In genomic region chr9:136466155-136466541, GRCh38 we compare ENCODE assay signal across 18 cellular contexts. TPM values are rescaled to one million over a fixed set of nuclear protein-coding genes. Genes with fewer than 3 reads are reported as not detected.
A peak's percentile ranks its signal among the peaks of the same experiment; 100 is the strongest.
DNase-seq lines count a peak whose midpoint lies in the region; ATAC-seq, FAIRE-seq and TF ChIP-seq lines count a peak whose summit lies in the region.
"Had no signal": no experiment of that assay in that cellular context is flagged by ENCODE, and none has a peak within 500 bp of the region (broad histone marks: within the 10 kb centered on the region; RNA-seq: fewer than 3 reads in every experiment).

No MANE protein-coding gene starts in this region.

- H3K4me1 Mint-ChIP-seq in stimulated activated naive B cell treated with anti-CD40 and anti-IgM and Interleukin-4, amounts not matched to agents 10 μg/mL and 1 μg/mL and 100 μg/mL, for 72 hours, result no peaks in the 10 kb centered on the region
- H3K4me1 Mint-ChIP-seq: CD4-positive, alpha-beta memory T cell; GM23338; H9 had no signal

- H2AFZ ChIP-seq in HepG2 (ENCODE audit: low read length) (no peak overlapping the region), GM12878 (ENCODE audit: control insufficient read depth, low read depth, low read length) (no peak overlapping the region)
- H2AFZ ChIP-seq: GM23338 had no signal

- H3K27me3 ChIP-seq in HepG2 (ENCODE audit: control insufficient read depth in 1 of 2, insufficient read depth in 2 of 2, low read length in 2 of 2), result no peaks in the 10 kb centered on the region
- H3K27me3 ChIP-seq in right lobe of liver, result no peaks in the 10 kb centered on the region
- no peaks in the 10 kb centered on the region for H3K27me3 ChIP-seq in GM12878 (replicated peaks in 1 of 2; ENCODE audit: control insufficient read depth in 2 of 2, insufficient read depth in 2 of 2, low read length in 1 of 2)

- WGBS in HepG2 (ENCODE audit: low lambda C conversion rate), result 99% methylated on average over 30 of the region's 30 CpGs
- WGBS in right lobe of liver (ENCODE audit: insufficient coverage, low coverage, low lambda C conversion rate, missing lambda C conversion rate), result 94% methylated on average over 9 of the region's 30 CpGs
- 95% methylated on average over 30 of the region's 30 CpGs for WGBS in GM12878 (ENCODE audit: insufficient coverage, insufficient replicate concordance, low lambda C conversion rate, missing lambda C conversion rate)

- H3K4me2 ChIP-seq in HepG2 (ENCODE audit: low read depth, low read length) (no peak overlapping the region), GM12878 (ENCODE audit: control insufficient read depth, insufficient read depth) (no peak overlapping the region)
- H3K4me2 ChIP-seq: GM23338 had no signal

- H3K27me3 Mint-ChIP-seq in stimulated activated naive B cell treated with anti-CD40 and anti-IgM and Interleukin-4, amounts not matched to agents 10 μg/mL and 1 μg/mL and 100 μg/mL, for 72 hours, result no peaks in the 10 kb centered on the region
- H3K27me3 Mint-ChIP-seq: CD4-positive, alpha-beta memory T cell had no signal

- in situ Hi-C loops in HepG2 (cut with HindIII; ENCODE audit: extremely low pct_ligation_motif_present, low pct_unique_long_range_greater_than_20kb) (no loop called here), GM12878 (cut with MboI) (no loop called here)

- no peak for DNase-seq in HepG2 (ENCODE audit: low spot score)
- DNase-seq in right lobe of liver, result no peak
- no peak for DNase-seq in GM12878 (ENCODE audit: low read depth, low spot score)
- no peak for DNase-seq in stimulated activated naive B cell treated with anti-CD40 and anti-IgM and Interleukin-4, amounts not matched to agents 10 μg/mL and 1 μg/mL and 100 μg/mL, for 72 hours
- no peak for DNase-seq in superior temporal gyrus (ENCODE audit: extremely low spot score)
- DNase-seq: C1 segment of cervical spinal cord, Calu3, COR-L47, DMS53, DMS79 treated with DMSO at 0.1 percent for 48 hours, GF-D8, H9 had no signal

- H3K4me1 ChIP-seq in HepG2 (ENCODE audit: insufficient read depth, low read length) (no peaks in the 10 kb centered on the region), right lobe of liver (no peaks in the 10 kb centered on the region), GM12878 (ENCODE audit: control insufficient read depth, insufficient read depth, low read length) (no peaks in the 10 kb centered on the region)

- no peak for TF ChIP-seq EP300 in HepG2 (IDR thresholded peaks at IDR 0.05; ENCODE audit: low read depth in 2 of 2, low read length in 2 of 2)
- no peak for TF ChIP-seq EP300 in HepG2 (CRISPR knock-in tag; IDR thresholded peaks at IDR 0.05; ENCODE audit: borderline replicate concordance)
- TF ChIP-seq EP300 in GM12878 (IDR thresholded peaks at IDR 0.05; ENCODE audit: borderline replicate concordance in 1 of 2, control insufficient read depth in 1 of 2, low read depth in 2 of 2, low read length in 2 of 2), result no peak

- TF ChIP-seq RAD21 in HepG2 (CRISPR knock-in tag; IDR thresholded peaks at IDR 0.05) (no peak), GM12878 (IDR thresholded peaks at IDR 0.05; ENCODE audit: insufficient read depth, low read depth, low read length) (no peak)

- SMC1A ChIA-PET in GM12878 (lab: Charles Lee; ENCODE audit: uncharacterized antibody, unreplicated experiment), result no interaction called here

- no TSS peak for BruUV-seq in HepG2 (replicated peaks; lab: Mats Ljungman, UMichigan)
- no TSS peak for BruUV-seq in GM12878 (replicated peaks; lab: Mats Ljungman, UMichigan)

- FAIRE-seq in HepG2 (lab: Jason Lieb, UNC), result no peak
- no peak for FAIRE-seq in GM12878 (lab: Jason Lieb, UNC)
- FAIRE-seq: GM12892, GM19239 had no signal

- ATAC-seq in HepG2, result no peak
- no peak for ATAC-seq in right lobe of liver
- ATAC-seq in GM12878, result no peak
- ATAC-seq in stimulated activated naive B cell treated with anti-CD40 and anti-IgM and Interleukin-4, amounts not matched to agents 10 μg/mL and 1 μg/mL and 100 μg/mL, for 72 hours (replicated peaks), result no peak
- ATAC-seq in HG03039 (IDR thresholded peaks at IDR 0.05; ENCODE audit: unreplicated experiment), result no peak
- ATAC-seq: GM23338, HCT116 had no signal

- no peaks in the 10 kb centered on the region for H4K20me1 ChIP-seq in HepG2 (ENCODE audit: insufficient read depth, low read length)
- no peaks in the 10 kb centered on the region for H4K20me1 ChIP-seq in GM12878 (ENCODE audit: control insufficient read depth, insufficient read depth)

- no peak overlapping the region for H3K4me3 Mint-ChIP-seq in stimulated activated naive B cell treated with anti-CD40 and anti-IgM and Interleukin-4, amounts not matched to agents 10 μg/mL and 1 μg/mL and 100 μg/mL, for 72 hours
- H3K4me3 Mint-ChIP-seq: CD4-positive, alpha-beta memory T cell; GM23338; H9 had no signal

- H3K9ac ChIP-seq in HepG2 (ENCODE audit: insufficient read depth, low read depth, low read length) (no peak overlapping the region), GM12878 (ENCODE audit: control insufficient read depth, insufficient read depth, low read length) (no peak overlapping the region)

- peaks cover 38 to 62% of the 10 kb centered on the region in 2 donors for H3K36me3 Mint-ChIP-seq in stimulated activated naive B cell treated with anti-CD40 and anti-IgM and Interleukin-4, amounts not matched to agents 10 μg/mL and 1 μg/mL and 100 μg/mL, for 72 hours

- CTCF ChIA-PET in HepG2 (lab: Yijun Ruan, JAX; ENCODE audit: low intra/inter-chr PET ratio, low total read pairs), result no interaction called here
- CTCF ChIA-PET in GM12878 (lab: Yijun Ruan, JAX), result no interaction called here

- peak overlapping the region; percentile 9 for H3K27ac Mint-ChIP-seq in stimulated activated naive B cell treated with anti-CD40 and anti-IgM and Interleukin-4, amounts not matched to agents 10 μg/mL and 1 μg/mL and 100 μg/mL, for 72 hours
- H3K27ac Mint-ChIP-seq: CD4-positive, alpha-beta memory T cell; GM23338 had no signal

- H3K27ac ChIP-seq in HepG2 (ENCODE audit: extremely low read length, insufficient read depth, low read length) (no peak overlapping the region), right lobe of liver (no peak overlapping the region), GM12878 (ENCODE audit: control insufficient read depth, insufficient read depth) (no peak overlapping the region)

- no peaks in the 10 kb centered on the region for H3K79me2 ChIP-seq in HepG2 (ENCODE audit: insufficient read depth, low read length)
- no peaks in the 10 kb centered on the region for H3K79me2 ChIP-seq in GM12878 (ENCODE audit: control insufficient read depth, insufficient read depth, low read length)

- POLR2A ChIA-PET in HepG2 (lab: Yijun Ruan, JAX) (no interaction called here), GM12878 (lab: Charles Lee) (no interaction called here)

- RAD21 ChIA-PET in GM12878 (lab: Charles Lee; ENCODE audit: unreplicated experiment), result no interaction called here

- H3K9me3 Mint-ChIP-seq in stimulated activated naive B cell treated with anti-CD40 and anti-IgM and Interleukin-4, amounts not matched to agents 10 μg/mL and 1 μg/mL and 100 μg/mL, for 72 hours, result no peaks in the 10 kb centered on the region
- H3K9me3 Mint-ChIP-seq: GM23338, H9 had no signal

- H3K9me3 ChIP-seq in HepG2 (ENCODE audit: low read length) (no peaks in the 10 kb centered on the region), right lobe of liver (no peaks in the 10 kb centered on the region), GM12878 (replicated peaks; ENCODE audit: control insufficient read depth, insufficient read depth, low read length) (no peaks in the 10 kb centered on the region)

- TF ChIP-seq POLR2A in HepG2 (IDR thresholded peaks at IDR 0.05; ENCODE audit: insufficient read depth in 1 of 2, low read depth in 2 of 2, low read length in 2 of 2) (no peak), right lobe of liver (IDR thresholded peaks at IDR 0.05) (no peak), GM12878 (IDR thresholded peaks at IDR 0.05; ENCODE audit: low read depth, low read length) (peak; percentile 29; the same call in 1 of the 2 replicates)

- TF ChIP-seq CTCF in HepG2 (CRISPR knock-in tag; IDR thresholded peaks at IDR 0.05) (no peak), right lobe of liver (IDR thresholded peaks at IDR 0.05) (no peak), GM12878 (IDR thresholded peaks at IDR 0.05 in 2 of 3, conservative IDR thresholded peaks at IDR 0.05 in 1 of 3; ENCODE audit: control insufficient read depth in 2 of 3, extremely low read depth in 1 of 3, insufficient read depth in 1 of 3, low read depth in 3 of 3, low read length in 3 of 3) (no peak)

- H3K4me3 ChIP-seq in HepG2 (replicated peaks in 1 of 3; ENCODE audit: insufficient read depth in 1 of 3, low read depth in 2 of 3, low read length in 3 of 3) (no peak overlapping the region), right lobe of liver (no peak overlapping the region), GM12878 (no peak overlapping the region)
- H3K4me3 ChIP-seq: GM23338 had no signal

- intact Hi-C loops in HepG2 (cut with micrococcal nuclease; ENCODE audit: unreplicated experiment), result no loop called here
- intact Hi-C loops in right lobe of liver (cut with DNase I), result no loop called here
- intact Hi-C loops in GM12878 (cut with micrococcal nuclease; ENCODE audit: unreplicated experiment), result no loop called here

- H3K36me3 ChIP-seq in HepG2 (replicated peaks in 1 of 2; ENCODE audit: control insufficient read depth in 1 of 2, insufficient read depth in 2 of 2, low read length in 2 of 2) (peaks cover 55 to 94% of the 10 kb centered on the region in 2 experiments), right lobe of liver (peaks cover 21 to 98% (median 75%) of the 10 kb centered on the region in 4 donors), GM12878 (ENCODE audit: control insufficient read depth in 2 of 2, insufficient read depth in 2 of 2, low read length in 1 of 2) (peaks cover 37 to 38% of the 10 kb centered on the region in 2 experiments)

RNA-seq across cellular contexts. Expression of gene SEC16A, which starts 16.7 kb away (rescaled TPM):
- total RNA-seq in HepG2 (2016; rRNA removed; fragmentation: Illumina TruSeq; extraction: Trizol) (15.9 and 27.7 TPM in 2 replicates), right lobe of liver (100 to 1,000 TPM in 2 of 6 experiments, 10 to 100 TPM in 4; 46.9 to 108 (median 72.0) TPM), GM12878 (2014; rRNA removed) (14.7 and 17.6 TPM in 2 replicates), GM12878 (2014; rRNA removed; fragmentation: Illumina TruSeq; extraction: Trizol) (8.3 and 10.0 TPM in 2 replicates), GM12878 (2021) (52.6 and 59.1 TPM in 2 replicates)
- 3.9 TPM in 2 replicates for total RNA-seq in HepG2 (2016; cell fraction: cytosol; rRNA removed; fragmentation: Illumina TruSeq; extraction: Trizol; ENCODE audit: low read depth)
- total RNA-seq in HepG2 (2016; cell fraction: insoluble cytoplasmic fraction; rRNA removed; fragmentation: Illumina TruSeq; extraction: Trizol), result 15.7 and 21.0 TPM in 2 replicates
- 12.2 and 12.3 TPM in 2 replicates for total RNA-seq in HepG2 (2016; cell fraction: membrane; rRNA removed; fragmentation: Illumina TruSeq; extraction: Trizol)
- 25.4 and 28.9 TPM in 2 replicates for total RNA-seq in HepG2 (2016; cell fraction: nucleus; rRNA removed; fragmentation: Illumina TruSeq; extraction: Trizol)
- polyA plus RNA-seq in HepG2 (2011; rRNA removed) (17.9 and 18.9 TPM in 2 replicates), GM12878 (2011; rRNA removed) (7.3 and 9.9 TPM in 2 replicates), GM12878 (2014; fragmentation: Illumina TruSeq; extraction: Trizol) (26.5 and 36.0 TPM in 2 replicates), GM12878 (2014; fragmentation: Nextera tagmentation; extraction: Ambion mirVana) (10 to 100 TPM; 12.4 to 16.6 TPM), GM12878 (2014; rRNA removed) (25.9 and 28.0 TPM in 2 replicates), GM12878 (2016; fragmentation: Nextera tagmentation; extraction: Ambion mirVana) (10 to 100 TPM; 44.6 to 44.7 TPM)
- polyA plus RNA-seq in HepG2 (2011; cell fraction: cytosol; rRNA removed), result 12.7 and 13.2 TPM in 2 replicates
- 71.0 and 81.7 TPM in 2 replicates for polyA plus RNA-seq in HepG2 (2011; cell fraction: nucleus; rRNA removed)
- polyA plus RNA-seq in HepG2 (2012), result 26.1 and 28.5 TPM in 2 replicates
- polyA plus RNA-seq in HepG2 (2016; cell fraction: cytosol; fragmentation: Illumina TruSeq; extraction: Trizol; ENCODE audit: low read depth), result 2.6 and 3.4 TPM in 2 replicates
- 29.5 and 38.6 TPM in 2 replicates for polyA plus RNA-seq in HepG2 (2016; cell fraction: insoluble cytoplasmic fraction; fragmentation: Illumina TruSeq; extraction: Trizol; ENCODE audit: low read depth)
- 7.1 and 8.4 TPM in 2 replicates for polyA plus RNA-seq in HepG2 (2016; cell fraction: membrane; fragmentation: Illumina TruSeq; extraction: Trizol; ENCODE audit: low read depth)
- polyA plus RNA-seq in HepG2 (2016; cell fraction: nucleus; fragmentation: Illumina TruSeq; extraction: Trizol; ENCODE audit: insufficient read depth, low read depth), result 72.9 and 74.4 TPM in 2 replicates
- polyA minus RNA-seq in HepG2 (2011; rRNA and poly(A)+ RNA removed; ENCODE audit: low replicate concordance), result 29.0 and 33.5 TPM in 2 replicates
- 27.1 and 28.7 TPM in 2 replicates for polyA minus RNA-seq in HepG2 (2011; cell fraction: cytosol; rRNA and poly(A)+ RNA removed)
- 24.8 and 24.9 TPM in 2 replicates for polyA minus RNA-seq in HepG2 (2011; cell fraction: nucleus; rRNA and poly(A)+ RNA removed)
- 45.7 and 51.6 TPM in 2 replicates for total RNA-seq in GM12878 (2013; cell fraction: nucleolus; rRNA removed)
- polyA plus RNA-seq in GM12878 (2011; ENCODE audit: low read depth), result 36.4 TPM
- polyA plus RNA-seq in GM12878 (2011; cell fraction: cytosol; rRNA removed), result 12.3 and 18.3 TPM in 2 replicates
- 44.9 and 59.4 TPM in 2 replicates for polyA plus RNA-seq in GM12878 (2011; cell fraction: nucleus; rRNA removed)
- polyA plus RNA-seq in GM12878 (2012), result 40.1 and 41.6 TPM in 2 replicates
- polyA minus RNA-seq in GM12878 (2011; rRNA and poly(A)+ RNA removed), result 9.8 and 13.4 TPM in 2 replicates
- polyA minus RNA-seq in GM12878 (2011; cell fraction: cytosol; rRNA and poly(A)+ RNA removed), result 19.6 and 20.7 TPM in 2 replicates
- 11.8 and 19.4 TPM in 2 replicates for polyA minus RNA-seq in GM12878 (2011; cell fraction: nucleus; rRNA and poly(A)+ RNA removed)

RNA-seq across cellular contexts. Expression of gene INPP5E, which starts 26.5 kb away (rescaled TPM):
- 3.0 and 5.5 TPM in 2 replicates for total RNA-seq in HepG2 (2016; rRNA removed; fragmentation: Illumina TruSeq; extraction: Trizol)
- total RNA-seq in HepG2 (2016; cell fraction: cytosol; rRNA removed; fragmentation: Illumina TruSeq; extraction: Trizol; ENCODE audit: low read depth), result 0.91 and 1.3 TPM in 2 replicates
- total RNA-seq in HepG2 (2016; cell fraction: insoluble cytoplasmic fraction; rRNA removed; fragmentation: Illumina TruSeq; extraction: Trizol), result 2.7 and 5.4 TPM in 2 replicates
- 3.3 and 3.4 TPM in 2 replicates for total RNA-seq in HepG2 (2016; cell fraction: membrane; rRNA removed; fragmentation: Illumina TruSeq; extraction: Trizol)
- 5.6 and 6.0 TPM in 2 replicates for total RNA-seq in HepG2 (2016; cell fraction: nucleus; rRNA removed; fragmentation: Illumina TruSeq; extraction: Trizol)
- polyA plus RNA-seq in HepG2 (2011; rRNA removed), result 5.5 and 7.5 TPM in 2 replicates
- 3.2 and 4.1 TPM in 2 replicates for polyA plus RNA-seq in HepG2 (2011; cell fraction: cytosol; rRNA removed)
- polyA plus RNA-seq in HepG2 (2011; cell fraction: nucleus; rRNA removed), result 45.5 and 51.1 TPM in 2 replicates
- 3.7 and 5.4 TPM in 2 replicates for polyA plus RNA-seq in HepG2 (2012)
- polyA plus RNA-seq in HepG2 (2016; cell fraction: cytosol; fragmentation: Illumina TruSeq; extraction: Trizol; ENCODE audit: low read depth), result 0.89 and 1.0 TPM in 2 replicates
- polyA plus RNA-seq in HepG2 (2016; cell fraction: insoluble cytoplasmic fraction; fragmentation: Illumina TruSeq; extraction: Trizol; ENCODE audit: low read depth), result 4.0 and 5.3 TPM in 2 replicates
- 2.6 and 3.1 TPM in 2 replicates for polyA plus RNA-seq in HepG2 (2016; cell fraction: membrane; fragmentation: Illumina TruSeq; extraction: Trizol; ENCODE audit: low read depth)
- 22.1 and 22.8 TPM in 2 replicates for polyA plus RNA-seq in HepG2 (2016; cell fraction: nucleus; fragmentation: Illumina TruSeq; extraction: Trizol; ENCODE audit: insufficient read depth, low read depth)
- polyA minus RNA-seq in HepG2 (2011; rRNA and poly(A)+ RNA removed; ENCODE audit: low replicate concordance), result 5.4 and 5.9 TPM in 2 replicates
- 2.7 and 3.1 TPM in 2 replicates for polyA minus RNA-seq in HepG2 (2011; cell fraction: cytosol; rRNA and poly(A)+ RNA removed)
- 5.8 and 7.5 TPM in 2 replicates for polyA minus RNA-seq in HepG2 (2011; cell fraction: nucleus; rRNA and poly(A)+ RNA removed)
- 1 to 10 TPM; 5.9 to 7.6 (median 6.0) TPM for total RNA-seq in right lobe of liver
- total RNA-seq in GM12878 (2013; cell fraction: nucleolus; rRNA removed), result 32.3 and 36.3 TPM in 2 replicates
- 6.6 and 7.4 TPM in 2 replicates for total RNA-seq in GM12878 (2014; rRNA removed)
- total RNA-seq in GM12878 (2014; rRNA removed; fragmentation: Illumina TruSeq; extraction: Trizol), result 3.4 and 3.6 TPM in 2 replicates
- total RNA-seq in GM12878 (2021), result 13.0 and 15.6 TPM in 2 replicates
- 2.8 TPM for polyA plus RNA-seq in GM12878 (2011; ENCODE audit: low read depth)
- 4.6 and 7.1 TPM in 2 replicates for polyA plus RNA-seq in GM12878 (2011; rRNA removed)
- 8.6 and 10.4 TPM in 2 replicates for polyA plus RNA-seq in GM12878 (2011; cell fraction: cytosol; rRNA removed)
- 78.9 and 90.5 TPM in 2 replicates for polyA plus RNA-seq in GM12878 (2011; cell fraction: nucleus; rRNA removed)
- polyA plus RNA-seq in GM12878 (2012), result 8.4 and 9.5 TPM in 2 replicates
- polyA plus RNA-seq in GM12878 (2014; fragmentation: Illumina TruSeq; extraction: Trizol), result 2.1 and 3.4 TPM in 2 replicates
- 1 to 10 TPM in 1 of 2 experiments, under 1 TPM in 1; 0.24 to 1.2 TPM for polyA plus RNA-seq in GM12878 (2014; fragmentation: Nextera tagmentation; extraction: Ambion mirVana)
- polyA plus RNA-seq in GM12878 (2014; rRNA removed), result 14.8 and 16.0 TPM in 2 replicates
- 1 to 10 TPM; 4.7 to 5.9 TPM for polyA plus RNA-seq in GM12878 (2016; fragmentation: Nextera tagmentation; extraction: Ambion mirVana)
- polyA minus RNA-seq in GM12878 (2011; rRNA and poly(A)+ RNA removed), result 4.3 and 8.1 TPM in 2 replicates
- 4.1 and 4.8 TPM in 2 replicates for polyA minus RNA-seq in GM12878 (2011; cell fraction: cytosol; rRNA and poly(A)+ RNA removed)
- 10.2 and 17.1 TPM in 2 replicates for polyA minus RNA-seq in GM12878 (2011; cell fraction: nucleus; rRNA and poly(A)+ RNA removed)

RNA-seq across cellular contexts. Expression of gene PMPCA, which starts 55.7 kb away (rescaled TPM):
- 75.7 and 88.4 TPM in 2 replicates for total RNA-seq in HepG2 (2016; rRNA removed; fragmentation: Illumina TruSeq; extraction: Trizol)
- total RNA-seq in HepG2 (2016; cell fraction: cytosol; rRNA removed; fragmentation: Illumina TruSeq; extraction: Trizol; ENCODE audit: low read depth), result 14.1 and 15.7 TPM in 2 replicates
- 70.5 and 92.4 TPM in 2 replicates for total RNA-seq in HepG2 (2016; cell fraction: insoluble cytoplasmic fraction; rRNA removed; fragmentation: Illumina TruSeq; extraction: Trizol)
- total RNA-seq in HepG2 (2016; cell fraction: membrane; rRNA removed; fragmentation: Illumina TruSeq; extraction: Trizol), result 21.9 and 22.0 TPM in 2 replicates
- total RNA-seq in HepG2 (2016; cell fraction: nucleus; rRNA removed; fragmentation: Illumina TruSeq; extraction: Trizol), result 58.2 and 62.3 TPM in 2 replicates
- 70.2 and 80.2 TPM in 2 replicates for polyA plus RNA-seq in HepG2 (2011; rRNA removed)
- polyA plus RNA-seq in HepG2 (2011; cell fraction: cytosol; rRNA removed), result 44.9 and 55.2 TPM in 2 replicates
- 206 and 222 TPM in 2 replicates for polyA plus RNA-seq in HepG2 (2011; cell fraction: nucleus; rRNA removed)
- polyA plus RNA-seq in HepG2 (2012), result 41.5 and 108 TPM in 2 replicates
- 10.1 and 10.7 TPM in 2 replicates for polyA plus RNA-seq in HepG2 (2016; cell fraction: cytosol; fragmentation: Illumina TruSeq; extraction: Trizol; ENCODE audit: low read depth)
- polyA plus RNA-seq in HepG2 (2016; cell fraction: insoluble cytoplasmic fraction; fragmentation: Illumina TruSeq; extraction: Trizol; ENCODE audit: low read depth), result 86.9 and 90.6 TPM in 2 replicates
- 13.3 and 15.7 TPM in 2 replicates for polyA plus RNA-seq in HepG2 (2016; cell fraction: membrane; fragmentation: Illumina TruSeq; extraction: Trizol; ENCODE audit: low read depth)
- 114 and 129 TPM in 2 replicates for polyA plus RNA-seq in HepG2 (2016; cell fraction: nucleus; fragmentation: Illumina TruSeq; extraction: Trizol; ENCODE audit: insufficient read depth, low read depth)
- 57.2 and 74.5 TPM in 2 replicates for polyA minus RNA-seq in HepG2 (2011; rRNA and poly(A)+ RNA removed; ENCODE audit: low replicate concordance)
- polyA minus RNA-seq in HepG2 (2011; cell fraction: cytosol; rRNA and poly(A)+ RNA removed), result 22.3 and 23.8 TPM in 2 replicates
- polyA minus RNA-seq in HepG2 (2011; cell fraction: nucleus; rRNA and poly(A)+ RNA removed), result 42.0 and 54.2 TPM in 2 replicates
- 10 to 100 TPM; 49.6 to 64.9 (median 52.8) TPM for total RNA-seq in right lobe of liver
- total RNA-seq in GM12878 (2013; cell fraction: nucleolus; rRNA removed), result 64.9 and 75.3 TPM in 2 replicates
- total RNA-seq in GM12878 (2014; rRNA removed), result 61.7 and 67.9 TPM in 2 replicates
- total RNA-seq in GM12878 (2014; rRNA removed; fragmentation: Illumina TruSeq; extraction: Trizol), result 40.8 and 47.3 TPM in 2 replicates
- 85.9 and 89.8 TPM in 2 replicates for total RNA-seq in GM12878 (2021)
- polyA plus RNA-seq in GM12878 (2011; ENCODE audit: low read depth), result 37.1 TPM
- 80.3 and 82.5 TPM in 2 replicates for polyA plus RNA-seq in GM12878 (2011; rRNA removed)
- 70.0 and 94.3 TPM in 2 replicates for polyA plus RNA-seq in GM12878 (2011; cell fraction: cytosol; rRNA removed)
- 268 and 279 TPM in 2 replicates for polyA plus RNA-seq in GM12878 (2011; cell fraction: nucleus; rRNA removed)
- 78.5 and 91.3 TPM in 2 replicates for polyA plus RNA-seq in GM12878 (2012)
- 63.1 and 69.0 TPM in 2 replicates for polyA plus RNA-seq in GM12878 (2014; fragmentation: Illumina TruSeq; extraction: Trizol)
- 10 to 100 TPM in 1 of 2 experiments, 1 to 10 TPM in 1; 8.1 to 12.3 TPM for polyA plus RNA-seq in GM12878 (2014; fragmentation: Nextera tagmentation; extraction: Ambion mirVana)
- polyA plus RNA-seq in GM12878 (2014; rRNA removed), result 90.0 and 93.0 TPM in 2 replicates
- 100 to 1,000 TPM; 123 to 137 TPM for polyA plus RNA-seq in GM12878 (2016; fragmentation: Nextera tagmentation; extraction: Ambion mirVana)
- polyA minus RNA-seq in GM12878 (2011; rRNA and poly(A)+ RNA removed), result 50.8 and 53.6 TPM in 2 replicates
- 13.8 and 16.0 TPM in 2 replicates for polyA minus RNA-seq in GM12878 (2011; cell fraction: cytosol; rRNA and poly(A)+ RNA removed)
- polyA minus RNA-seq in GM12878 (2011; cell fraction: nucleus; rRNA and poly(A)+ RNA removed), result 46.1 and 51.3 TPM in 2 replicates

RNA-seq across cellular contexts. Expression of gene ENTR1, which starts 55.7 kb away (rescaled TPM):
- total RNA-seq in HepG2 (2016; rRNA removed; fragmentation: Illumina TruSeq; extraction: Trizol) (56.6 and 76.4 TPM in 2 replicates), right lobe of liver (10 to 100 TPM; 27.9 to 53.5 (median 35.4) TPM), GM12878 (2014; rRNA removed) (58.4 and 61.2 TPM in 2 replicates), GM12878 (2014; rRNA removed; fragmentation: Illumina TruSeq; extraction: Trizol) (35.5 and 38.4 TPM in 2 replicates), GM12878 (2021) (75.4 and 81.7 TPM in 2 replicates)
- total RNA-seq in HepG2 (2016; cell fraction: cytosol; rRNA removed; fragmentation: Illumina TruSeq; extraction: Trizol; ENCODE audit: low read depth), result 47.6 and 52.6 TPM in 2 replicates
- 51.9 and 75.7 TPM in 2 replicates for total RNA-seq in HepG2 (2016; cell fraction: insoluble cytoplasmic fraction; rRNA removed; fragmentation: Illumina TruSeq; extraction: Trizol)
- 90.1 and 92.9 TPM in 2 replicates for total RNA-seq in HepG2 (2016; cell fraction: membrane; rRNA removed; fragmentation: Illumina TruSeq; extraction: Trizol)
- total RNA-seq in HepG2 (2016; cell fraction: nucleus; rRNA removed; fragmentation: Illumina TruSeq; extraction: Trizol), result 59.2 and 73.6 TPM in 2 replicates
- polyA plus RNA-seq in HepG2 (2011; rRNA removed) (70.1 and 84.2 TPM in 2 replicates), GM12878 (2011; rRNA removed) (47.7 and 55.4 TPM in 2 replicates), GM12878 (2014; fragmentation: Illumina TruSeq; extraction: Trizol) (19.0 and 43.7 TPM in 2 replicates), GM12878 (2014; fragmentation: Nextera tagmentation; extraction: Ambion mirVana) (10 to 100 TPM in 1 of 2 experiments, 1 to 10 TPM in 1; 8.2 to 20.4 TPM), GM12878 (2014; rRNA removed) (96.4 and 105 TPM in 2 replicates), GM12878 (2016; fragmentation: Nextera tagmentation; extraction: Ambion mirVana) (10 to 100 TPM; 10.5 to 14.9 TPM)
- polyA plus RNA-seq in HepG2 (2011; cell fraction: cytosol; rRNA removed), result 35.5 and 40.6 TPM in 2 replicates
- polyA plus RNA-seq in HepG2 (2011; cell fraction: nucleus; rRNA removed), result 236 and 246 TPM in 2 replicates
- 48.1 and 65.0 TPM in 2 replicates for polyA plus RNA-seq in HepG2 (2012)
- 47.0 and 48.8 TPM in 2 replicates for polyA plus RNA-seq in HepG2 (2016; cell fraction: cytosol; fragmentation: Illumina TruSeq; extraction: Trizol; ENCODE audit: low read depth)
- polyA plus RNA-seq in HepG2 (2016; cell fraction: insoluble cytoplasmic fraction; fragmentation: Illumina TruSeq; extraction: Trizol; ENCODE audit: low read depth), result 57.5 and 58.8 TPM in 2 replicates
- polyA plus RNA-seq in HepG2 (2016; cell fraction: membrane; fragmentation: Illumina TruSeq; extraction: Trizol; ENCODE audit: low read depth), result 70.9 TPM in 2 replicates
- polyA plus RNA-seq in HepG2 (2016; cell fraction: nucleus; fragmentation: Illumina TruSeq; extraction: Trizol; ENCODE audit: insufficient read depth, low read depth), result 178 and 194 TPM in 2 replicates
- polyA minus RNA-seq in HepG2 (2011; rRNA and poly(A)+ RNA removed; ENCODE audit: low replicate concordance), result 57.8 and 122 TPM in 2 replicates
- 17.6 and 22.7 TPM in 2 replicates for polyA minus RNA-seq in HepG2 (2011; cell fraction: cytosol; rRNA and poly(A)+ RNA removed)
- polyA minus RNA-seq in HepG2 (2011; cell fraction: nucleus; rRNA and poly(A)+ RNA removed), result 46.1 and 48.1 TPM in 2 replicates
- total RNA-seq in GM12878 (2013; cell fraction: nucleolus; rRNA removed), result 55.0 and 60.4 TPM in 2 replicates
- 17.1 TPM for polyA plus RNA-seq in GM12878 (2011; ENCODE audit: low read depth)
- 41.9 and 53.8 TPM in 2 replicates for polyA plus RNA-seq in GM12878 (2011; cell fraction: cytosol; rRNA removed)
- 296 and 320 TPM in 2 replicates for polyA plus RNA-seq in GM12878 (2011; cell fraction: nucleus; rRNA removed)
- 32.2 and 42.4 TPM in 2 replicates for polyA plus RNA-seq in GM12878 (2012)
- polyA minus RNA-seq in GM12878 (2011; rRNA and poly(A)+ RNA removed), result 15.0 and 45.6 TPM in 2 replicates
- 24.7 and 29.1 TPM in 2 replicates for polyA minus RNA-seq in GM12878 (2011; cell fraction: cytosol; rRNA and poly(A)+ RNA removed)
- 50.2 and 69.5 TPM in 2 replicates for polyA minus RNA-seq in GM12878 (2011; cell fraction: nucleus; rRNA and poly(A)+ RNA removed)

Comparison
In these comparisons a context has a peak if more than half of its experiments do, and no peak if none do; other contexts are left out.
1. Of the 75 proteins assayed by ChIP-seq in both HepG2 and GM12878: peak only in HepG2: none; only in GM12878: POLR2A; in both: none; in neither: 74.